13 cellular contexts compared by ENCODE assay signal in the genomic region with DNA sequence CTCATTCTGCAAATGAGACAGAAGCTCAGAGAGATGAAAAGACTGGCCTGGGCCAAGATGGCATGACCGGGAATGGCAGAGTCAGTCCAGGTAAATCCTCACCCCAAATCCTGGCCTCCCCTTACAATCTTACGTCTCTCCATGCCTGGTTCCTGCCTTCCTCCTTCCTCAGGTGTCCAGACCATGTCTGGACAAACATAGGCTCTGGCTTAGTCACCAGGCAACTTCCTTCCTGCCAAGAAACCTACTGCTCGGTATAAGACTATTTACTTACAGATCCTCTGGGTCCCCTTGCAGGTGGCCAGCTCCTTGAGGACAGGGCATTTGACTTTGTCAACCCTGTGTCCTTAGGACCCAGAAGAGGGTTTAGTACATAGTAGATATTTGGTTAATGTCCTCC.
DNase-seq lines count a peak whose midpoint lies in the region; FAIRE-seq and TF ChIP-seq lines count a peak whose summit lies in the region.
"Had no signal": no experiment of that assay in that cellular context is flagged by ENCODE, and none has a peak within 500 bp of the region (broad histone marks: within the 10 kb centered on the region; RNA-seq: fewer than 3 reads in every experiment).

No MANE protein-coding gene starts in this region.

- H3K36me3 ChIP-seq in smooth muscle cell (ENCODE audit: low read depth) = no peaks in the 10 kb centered on the region

- no peaks in the 10 kb centered on the region for H3K9me3 ChIP-seq in smooth muscle cell (replicated peaks; ENCODE audit: low read depth)

- no peak overlapping the region for H3K9ac ChIP-seq in smooth muscle cell (ENCODE audit: low read depth)

- CTCF ChIA-PET in RWPE1 (lab: Yijun Ruan, JAX) = interaction anchor here (0.7 to 2.9 kb wide), 2 partner anchors 13 to 206 kb away, joined by 4 to 14 read pairs; no protein-coding TSS in a partner anchor

- FAIRE-seq in GM18507 (lab: Jason Lieb, UNC) = peak; percentile 15
- FAIRE-seq: G401.6 had no signal

- H3K27ac ChIP-seq in RWPE1 = no peak overlapping the region
- no peak overlapping the region for H3K27ac ChIP-seq in smooth muscle cell (ENCODE audit: low read depth)
- H3K27ac ChIP-seq: C4-2B had no signal

- DNase-seq in GM18507 (ENCODE audit: extremely low spot score, insufficient read length, low read depth) (no peak), RWPE1 (ENCODE audit: low spot score) (peak; percentile 22), glomerular visceral epithelial cell (ENCODE audit: extremely low spot score) (peak; percentile 48), renal cortical epithelial cell (ENCODE audit: low read depth) (peak; percentile 76), GM19238 (ENCODE audit: insufficient read length, low spot score) (no peak), NCI-H146 (lab: John Stamatoyannopoulos, UW) (no peak), smooth muscle cell (lab: John Stamatoyannopoulos, UW; ENCODE audit: unreplicated experiment) (no peak), RKO (ENCODE audit: low spot score) (no peak)
- DNase-seq: activated CD4-positive, alpha-beta memory T cell treated with anti-CD3 and anti-CD28 coated beads, Interleukin-2, amount 10 ng/mL, durations not matched to agents 7 days and 5 days; NK-92 treated with Interleukin-12 subunit alpha and Interleukin-12 subunit beta, amount 100 ng/mL, for 24 hours; stimulated activated CD4-positive, alpha-beta T cell treated with anti-CD3 and anti-CD28 coated beads, Interleukin-12 subunit alpha, Interleukin-12 subunit beta, amount 100 ng/mL, for 4 hours had no signal

- POLR2A ChIA-PET in RWPE1 (lab: Yijun Ruan, JAX; ENCODE audit: low non-redundant PET) = no interaction called here

- H3K27me3 ChIP-seq in smooth muscle cell (ENCODE audit: low read depth) = no peaks in the 10 kb centered on the region

- 83% methylated on average over 3 of the region's 3 CpGs for WGBS in smooth muscle cell (ENCODE audit: low lambda C conversion rate)

- H2AFZ ChIP-seq in smooth muscle cell (ENCODE audit: low read depth) = no peak overlapping the region

- H3K79me2 ChIP-seq in smooth muscle cell (ENCODE audit: low read depth) = no peaks in the 10 kb centered on the region

- H4K20me1 ChIP-seq in smooth muscle cell (ENCODE audit: low read depth) = no peaks in the 10 kb centered on the region

- H3K4me2 ChIP-seq in smooth muscle cell = no peak overlapping the region

- TF ChIP-seq CTCF in RWPE1 (conservative IDR thresholded peaks at IDR 0.05; ENCODE audit: low read depth) = no peak
- no peak for TF ChIP-seq CTCF in smooth muscle cell (IDR thresholded peaks at IDR 0.05; ENCODE audit: borderline replicate concordance, insufficient read depth, poor library complexity, severe bottlenecking)

- no peaks in the 10 kb centered on the region for H3F3A ChIP-seq in smooth muscle cell (ENCODE audit: low read depth)

- no peak overlapping the region for H3K4me3 ChIP-seq in smooth muscle cell

- no peaks in the 10 kb centered on the region for H3K4me1 ChIP-seq in smooth muscle cell (ENCODE audit: low read depth)

Comparison
In these comparisons a context has a peak if more than half of its experiments do, and no peak if none do; other contexts are left out.
1. DNase-seq: peak in RWPE1 (single experiment), glomerular visceral epithelial cell (single experiment) and renal cortical epithelial cell (single experiment); none in GM18507 (single experiment), GM19238 (single experiment), NCI-H146 (single experiment), smooth muscle cell (single experiment) and RKO (single experiment).